In the genomic region with DNA sequence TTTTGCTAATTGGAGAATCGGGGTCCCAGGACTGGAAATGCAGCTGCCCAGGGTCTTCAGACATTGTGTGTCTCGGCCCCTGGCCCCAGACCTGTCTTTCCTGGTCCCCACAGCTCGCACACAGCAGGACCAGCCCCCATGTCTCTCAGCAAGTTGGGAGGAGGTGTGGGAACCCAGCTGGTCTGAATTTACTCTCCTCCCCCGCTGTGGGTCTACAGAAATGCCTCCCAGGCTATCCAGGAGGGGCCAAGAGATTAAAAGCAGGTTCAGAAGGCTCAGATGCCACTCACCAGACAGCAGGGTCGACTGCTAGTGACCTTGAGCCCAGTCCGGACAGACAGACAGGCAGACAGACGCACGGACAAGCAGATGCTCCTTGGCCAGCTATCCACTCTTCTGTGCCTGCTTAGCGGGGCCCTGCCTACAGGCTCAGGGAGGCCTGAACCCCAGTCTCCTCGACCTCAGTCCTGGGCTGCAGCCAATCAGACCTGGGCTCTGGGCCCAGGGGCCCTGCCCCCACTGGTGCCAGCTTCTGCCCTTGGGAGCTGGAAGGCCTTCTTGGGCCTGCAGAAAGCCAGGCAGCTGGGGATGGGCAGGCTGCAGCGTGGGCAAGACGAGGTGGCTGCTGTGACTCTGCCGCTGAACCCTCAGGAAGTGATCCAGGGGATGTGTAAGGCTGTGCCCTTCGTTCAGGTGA, we compare ENCODE assay signal across 16 cellular contexts. TPM values are rescaled to one million over a fixed set of nuclear protein-coding genes. Genes with fewer than 3 reads are reported as not detected.
DNase-seq lines count a peak whose midpoint lies in the region; ATAC-seq and TF ChIP-seq lines count a peak whose summit lies in the region.
"Had no signal": no experiment of that assay in that cellular context is flagged by ENCODE, and none has a peak within 500 bp of the region (broad histone marks: within the 10 kb centered on the region; RNA-seq: fewer than 3 reads in every experiment).

A gene with protein sequence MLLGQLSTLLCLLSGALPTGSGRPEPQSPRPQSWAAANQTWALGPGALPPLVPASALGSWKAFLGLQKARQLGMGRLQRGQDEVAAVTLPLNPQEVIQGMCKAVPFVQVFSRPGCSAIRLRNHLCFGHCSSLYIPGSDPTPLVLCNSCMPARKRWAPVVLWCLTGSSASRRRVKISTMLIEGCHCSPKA (plus strand): TSS at position 285 of the 697 bp plus-strand sequence. CDS start 85 bp downstream, at position 370.

- H3K4me1 ChIP-seq in rectal smooth muscle tissue (ENCODE audit: control insufficient read depth, insufficient read depth, low read length): peaks cover 3% of the 10 kb centered on the region
- H3K4me1 ChIP-seq: foreskin keratinocyte, uterus had no signal

- H3K4me3 ChIP-seq in WERI-Rb-1 (ENCODE audit: low read depth, low read length) (no peak within 1 kb of the TSS), rectal smooth muscle tissue (ENCODE audit: low read length) (no peak within 1 kb of the TSS)
- H3K4me3 ChIP-seq: coronary artery, lung, SK-N-MC, uterus had no signal

- intact Hi-C loops in Right ventricle myocardium superior (cut with DNase I): no loop called here

- H3K36me3 ChIP-seq in WERI-Rb-1 (no peaks in the 10 kb centered on the region; the same call in 1 of the 2 replicates), rectal smooth muscle tissue (ENCODE audit: control insufficient read depth, insufficient read depth, low read length) (no peaks in the 10 kb centered on the region)
- H3K36me3 ChIP-seq: uterus had no signal

- TF ChIP-seq CTCF in WERI-Rb-1 (IDR thresholded peaks at IDR 0.05; ENCODE audit: low read depth, low read length): no peak

- no peaks in the 10 kb centered on the region for H3K27me3 ChIP-seq in WERI-Rb-1 (ENCODE audit: insufficient read depth, low read depth, severe bottlenecking)
- H3K27me3 ChIP-seq in rectal smooth muscle tissue (ENCODE audit: control insufficient read depth, insufficient read depth, low read length): no peaks in the 10 kb centered on the region
- H3K27me3 ChIP-seq: foreskin keratinocyte, uterus had no signal

- H3K27ac ChIP-seq in WERI-Rb-1: peak within 1 kb of the TSS; percentile 47
- H3K27ac ChIP-seq in rectal smooth muscle tissue (ENCODE audit: low read depth, low read length): peak within 1 kb of the TSS; percentile 90
- H3K27ac ChIP-seq: C4-2B, foreskin keratinocyte, SK-N-MC, uterus had no signal

- DNase-seq in HUDEP-2 (lab: John Stamatoyannopoulos, UW; ENCODE audit: unreplicated experiment in 76 of 76) (peak in 64 of 76 experiments; percentile 27 to 84 (median 62)), WERI-Rb-1 (peak; percentile 53), Right ventricle myocardium superior (peak; percentile 69), NOMO-1 (lab: John Stamatoyannopoulos, UW; ENCODE audit: unreplicated experiment in 2 of 2) (no peak), NCI-H345 (lab: John Stamatoyannopoulos, UW) (no peak)
- DNase-seq: activated CD4-positive, alpha-beta T cell treated with anti-CD3 and anti-CD28 coated beads for 4 hours; activated effector memory CD4-positive, alpha-beta T cell treated with Interleukin-2 at 50 U/mL for 16 hours; foreskin keratinocyte; uterus had no signal

- H3K9ac ChIP-seq in rectal smooth muscle tissue (ENCODE audit: low read length): no peak within 1 kb of the TSS

- H3K9me3 ChIP-seq in WERI-Rb-1 (ENCODE audit: severe bottlenecking): no peaks in the 10 kb centered on the region
- H3K9me3 ChIP-seq: uterus had no signal

- ATAC-seq in Right ventricle myocardium superior (ENCODE audit: poor library complexity) (peak; percentile 61), GM18873 (IDR thresholded peaks at IDR 0.05; ENCODE audit: low FRiP score, unreplicated experiment) (no peak), GM21528 (IDR thresholded peaks at IDR 0.05; ENCODE audit: low FRiP score, unreplicated experiment) (no peak)
- ATAC-seq: foreskin keratinocyte had no signal

RNA-seq across cellular contexts. Expression of the gene that starts here (rescaled TPM):
- total RNA-seq in Right ventricle myocardium superior: 9.1 TPM

Comparison
In these comparisons a context has a peak if more than half of its experiments do, and no peak if none do; other contexts are left out.
1. DNase-seq: peak in HUDEP-2 (64 of 76), WERI-Rb-1 (single experiment) and Right ventricle myocardium superior (single experiment); none in NOMO-1 (0 of 2) and NCI-H345 (single experiment).